ENCODE assay signal across 1 cellular context in the genomic region with DNA sequence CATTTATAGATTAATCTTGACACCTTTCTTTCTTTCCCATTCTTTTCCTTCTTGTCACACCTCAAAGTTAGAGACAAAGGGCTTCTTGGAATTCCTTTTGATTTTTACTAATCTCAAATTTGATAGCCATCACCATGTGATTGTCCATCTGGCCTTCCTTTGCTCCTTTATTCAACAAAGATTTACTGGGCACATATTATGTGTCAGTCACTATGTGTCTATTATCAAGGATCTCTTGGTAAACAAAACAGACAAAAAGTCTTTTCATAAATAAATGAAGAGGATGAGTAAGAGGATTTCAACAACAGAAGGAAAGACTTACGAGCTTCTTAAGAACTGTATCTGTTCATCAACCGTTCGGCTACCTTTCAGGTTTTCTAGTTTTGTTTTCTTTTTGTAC.
TF ChIP-seq lines count a peak whose summit lies in the region.

No MANE protein-coding gene starts in this region.

TF ChIP-seq in GM23338, 12 proteins besides CTCF, POLR2A, EP300 and RAD21 (continued from another document):
- TF ChIP-seq, protein P1, sequence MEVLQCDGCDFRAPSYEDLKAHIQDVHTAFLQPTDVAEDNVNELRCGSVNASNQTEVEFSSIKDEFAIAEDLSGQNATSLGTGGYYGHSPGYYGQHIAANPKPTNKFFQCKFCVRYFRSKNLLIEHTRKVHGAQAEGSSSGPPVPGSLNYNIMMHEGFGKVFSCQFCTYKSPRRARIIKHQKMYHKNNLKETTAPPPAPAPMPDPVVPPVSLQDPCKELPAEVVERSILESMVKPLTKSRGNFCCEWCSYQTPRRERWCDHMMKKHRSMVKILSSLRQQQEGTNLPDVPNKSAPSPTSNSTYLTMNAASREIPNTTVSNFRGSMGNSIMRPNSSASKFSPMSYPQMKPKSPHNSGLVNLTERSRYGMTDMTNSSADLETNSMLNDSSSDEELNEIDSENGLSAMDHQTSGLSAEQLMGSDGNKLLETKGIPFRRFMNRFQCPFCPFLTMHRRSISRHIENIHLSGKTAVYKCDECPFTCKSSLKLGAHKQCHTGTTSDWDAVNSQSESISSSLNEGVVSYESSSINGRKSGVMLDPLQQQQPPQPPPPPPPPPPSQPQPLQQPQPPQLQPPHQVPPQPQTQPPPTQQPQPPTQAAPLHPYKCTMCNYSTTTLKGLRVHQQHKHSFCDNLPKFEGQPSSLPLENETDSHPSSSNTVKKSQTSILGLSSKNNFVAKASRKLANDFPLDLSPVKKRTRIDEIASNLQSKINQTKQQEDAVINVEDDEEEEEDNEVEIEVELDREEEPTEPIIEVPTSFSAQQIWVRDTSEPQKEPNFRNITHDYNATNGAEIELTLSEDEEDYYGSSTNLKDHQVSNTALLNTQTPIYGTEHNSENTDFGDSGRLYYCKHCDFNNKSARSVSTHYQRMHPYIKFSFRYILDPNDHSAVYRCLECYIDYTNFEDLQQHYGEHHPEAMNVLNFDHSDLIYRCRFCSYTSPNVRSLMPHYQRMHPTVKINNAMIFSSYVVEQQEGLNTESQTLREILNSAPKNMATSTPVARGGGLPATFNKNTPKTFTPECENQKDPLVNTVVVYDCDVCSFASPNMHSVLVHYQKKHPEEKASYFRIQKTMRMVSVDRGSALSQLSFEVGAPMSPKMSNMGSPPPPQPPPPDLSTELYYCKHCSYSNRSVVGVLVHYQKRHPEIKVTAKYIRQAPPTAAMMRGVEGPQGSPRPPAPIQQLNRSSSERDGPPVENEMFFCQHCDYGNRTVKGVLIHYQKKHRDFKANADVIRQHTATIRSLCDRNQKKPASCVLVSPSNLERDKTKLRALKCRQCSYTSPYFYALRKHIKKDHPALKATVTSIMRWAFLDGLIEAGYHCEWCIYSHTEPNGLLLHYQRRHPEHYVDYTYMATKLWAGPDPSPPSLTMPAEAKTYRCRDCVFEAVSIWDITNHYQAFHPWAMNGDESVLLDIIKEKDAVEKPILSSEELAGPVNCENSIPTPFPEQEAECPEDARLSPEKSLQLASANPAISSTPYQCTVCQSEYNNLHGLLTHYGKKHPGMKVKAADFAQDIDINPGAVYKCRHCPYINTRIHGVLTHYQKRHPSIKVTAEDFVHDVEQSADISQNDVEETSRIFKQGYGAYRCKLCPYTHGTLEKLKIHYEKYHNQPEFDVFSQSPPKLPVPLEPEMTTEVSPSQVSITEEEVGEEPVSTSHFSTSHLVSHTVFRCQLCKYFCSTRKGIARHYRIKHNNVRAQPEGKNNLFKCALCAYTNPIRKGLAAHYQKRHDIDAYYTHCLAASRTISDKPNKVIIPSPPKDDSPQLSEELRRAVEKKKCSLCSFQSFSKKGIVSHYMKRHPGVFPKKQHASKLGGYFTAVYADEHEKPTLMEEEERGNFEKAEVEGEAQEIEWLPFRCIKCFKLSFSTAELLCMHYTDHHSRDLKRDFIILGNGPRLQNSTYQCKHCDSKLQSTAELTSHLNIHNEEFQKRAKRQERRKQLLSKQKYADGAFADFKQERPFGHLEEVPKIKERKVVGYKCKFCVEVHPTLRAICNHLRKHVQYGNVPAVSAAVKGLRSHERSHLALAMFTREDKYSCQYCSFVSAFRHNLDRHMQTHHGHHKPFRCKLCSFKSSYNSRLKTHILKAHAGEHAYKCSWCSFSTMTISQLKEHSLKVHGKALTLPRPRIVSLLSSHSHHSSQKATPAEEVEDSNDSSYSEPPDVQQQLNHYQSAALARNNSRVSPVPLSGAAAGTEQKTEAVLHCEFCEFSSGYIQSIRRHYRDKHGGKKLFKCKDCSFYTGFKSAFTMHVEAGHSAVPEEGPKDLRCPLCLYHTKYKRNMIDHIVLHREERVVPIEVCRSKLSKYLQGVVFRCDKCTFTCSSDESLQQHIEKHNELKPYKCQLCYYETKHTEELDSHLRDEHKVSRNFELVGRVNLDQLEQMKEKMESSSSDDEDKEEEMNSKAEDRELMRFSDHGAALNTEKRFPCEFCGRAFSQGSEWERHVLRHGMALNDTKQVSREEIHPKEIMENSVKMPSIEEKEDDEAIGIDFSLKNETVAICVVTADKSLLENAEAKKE (CRISPR knock-in tag; IDR thresholded peaks at IDR 0.05) = no peak
- no peak for TF ChIP-seq ZNF331 (CRISPR knock-in tag; IDR thresholded peaks at IDR 0.05; ENCODE audit: low read depth)
- no peak for TF ChIP-seq JUNB (IDR thresholded peaks at IDR 0.05; ENCODE audit: unreplicated experiment)
- TF ChIP-seq EZH2 (IDR thresholded peaks at IDR 0.05; ENCODE audit: low read depth, unreplicated experiment) = no peak
- TF ChIP-seq CREB1 (CRISPR knock-in tag; IDR thresholded peaks at IDR 0.05; ENCODE audit: low read depth) = no peak
- TF ChIP-seq POLR2AphosphoS5 (IDR thresholded peaks at IDR 0.05; ENCODE audit: low read depth) = no peak
- TF ChIP-seq ZNF114 (CRISPR knock-in tag; IDR thresholded peaks at IDR 0.05) = no peak
TF ChIP-seq in GM23338: peak in this region for 0.
